In genomic region chr22:22520020-22520656, GRCh38 we compare ENCODE assay signal across 1 cellular context.
TF ChIP-seq lines count a peak whose summit lies in the region.

Gene ZNF280A, minus strand, starts transcription at chr22:22520270. Its CDS starts 4,640 bp downstream, at chr22:22515630.

TF ChIP-seq in K562, 482 proteins besides CTCF, POLR2A, EP300 and RAD21 (continued from another document):
- TF ChIP-seq, protein P1, sequence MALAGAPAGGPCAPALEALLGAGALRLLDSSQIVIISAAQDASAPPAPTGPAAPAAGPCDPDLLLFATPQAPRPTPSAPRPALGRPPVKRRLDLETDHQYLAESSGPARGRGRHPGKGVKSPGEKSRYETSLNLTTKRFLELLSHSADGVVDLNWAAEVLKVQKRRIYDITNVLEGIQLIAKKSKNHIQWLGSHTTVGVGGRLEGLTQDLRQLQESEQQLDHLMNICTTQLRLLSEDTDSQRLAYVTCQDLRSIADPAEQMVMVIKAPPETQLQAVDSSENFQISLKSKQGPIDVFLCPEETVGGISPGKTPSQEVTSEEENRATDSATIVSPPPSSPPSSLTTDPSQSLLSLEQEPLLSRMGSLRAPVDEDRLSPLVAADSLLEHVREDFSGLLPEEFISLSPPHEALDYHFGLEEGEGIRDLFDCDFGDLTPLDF (CRISPR knock-in tag; IDR thresholded peaks at IDR 0.05), result peak; percentile 67; the same call in 1 of the 2 replicates
- TF ChIP-seq SRF (CRISPR knock-in tag; IDR thresholded peaks at IDR 0.05) (no peak), HIVEP1 (CRISPR knock-in tag; IDR thresholded peaks at IDR 0.05) (no peak), AFF4 (CRISPR knock-in tag; IDR thresholded peaks at IDR 0.05) (peak; percentile 90)
TF ChIP-seq in K562: peak in this region for 15.
